Comparison of ENCODE assay signal across 1 cellular context in the genomic region with DNA sequence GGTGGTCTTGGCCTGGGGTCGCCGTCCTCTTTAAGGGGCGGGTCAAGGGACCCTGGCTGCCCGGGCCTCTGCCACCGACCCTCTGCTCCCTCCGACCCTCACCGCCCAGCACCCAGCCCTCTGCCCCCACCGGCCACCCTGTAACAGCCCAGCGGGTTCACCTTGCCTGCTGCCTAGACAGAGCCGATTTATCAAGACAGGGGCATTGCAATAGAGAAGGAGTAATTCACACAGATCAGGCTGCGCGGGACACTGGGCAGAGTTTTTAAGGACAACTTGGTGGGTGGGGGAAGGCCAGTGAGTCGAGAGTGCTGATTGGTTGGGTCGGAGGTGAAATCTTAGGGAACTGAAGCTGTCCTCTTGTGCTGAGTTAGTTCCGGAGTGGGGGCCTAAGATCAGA.
TF ChIP-seq lines count a peak whose summit lies in the region.

No MANE protein-coding gene starts in this region.

TF ChIP-seq in HepG2, 621 proteins besides CTCF, POLR2A, EP300 and RAD21:
- TF ChIP-seq ZNF615 (CRISPR knock-in tag; IDR thresholded peaks at IDR 0.05; ENCODE audit: borderline replicate concordance): no peak
